Comparison of ENCODE assay signal across 12 cellular contexts in genomic region chr17:56918916-56919315, GRCh38.
DNase-seq lines count a peak whose midpoint lies in the region; ATAC-seq and TF ChIP-seq lines count a peak whose summit lies in the region.
"Had no signal": no experiment of that assay in that cellular context is flagged by ENCODE, and none has a peak within 500 bp of the region (broad histone marks: within the 10 kb centered on the region; RNA-seq: fewer than 3 reads in every experiment).

No MANE protein-coding gene starts in this region.

- no peak for TF ChIP-seq CTCF in choroid plexus epithelial cell (conservative IDR thresholded peaks at IDR 0.05; ENCODE audit: low read depth, low read length)

- H3K4me3 ChIP-seq in choroid plexus epithelial cell (ENCODE audit: low read depth, low read length) (no peak overlapping the region), skeletal muscle cell (ENCODE audit: low read depth, low read length) (no peak overlapping the region)
- H3K4me3 ChIP-seq: gastroesophageal sphincter had no signal

- DNase-seq in HCEC 1CT: peak; percentile 84
- DNase-seq in NOMO-1 treated with DMSO at 0.1 percent for 48 hours (lab: John Stamatoyannopoulos, UW; ENCODE audit: unreplicated experiment): peak; percentile 97
- DNase-seq in choroid plexus epithelial cell (ENCODE audit: low read depth): peak; percentile 46
- peak; percentile 25 for DNase-seq in skeletal muscle cell (ENCODE audit: low read depth)
- no peak for DNase-seq in hippocampal formation (lab: John Stamatoyannopoulos, UW)
- DNase-seq: activated CD4-positive, alpha-beta T cell treated with anti-CD3 and anti-CD28 coated beads for 4 hours; kidney; naive B cell had no signal

- ATAC-seq in HG03108 (IDR thresholded peaks at IDR 0.05; ENCODE audit: unreplicated experiment) (no peak), HG03139 (IDR thresholded peaks at IDR 0.05; ENCODE audit: unreplicated experiment) (no peak)
- ATAC-seq: gastroesophageal sphincter, sciatic nerve had no signal

Comparison
In these comparisons a context has a peak if more than half of its experiments do, and no peak if none do; other contexts are left out.
1. DNase-seq: peak in HCEC 1CT (single experiment), NOMO-1 treated with DMSO at 0.1 percent for 48 hours (single experiment), choroid plexus epithelial cell (single experiment) and skeletal muscle cell (single experiment); none in hippocampal formation (0 of 2).